Comparison of ENCODE assay signal across 8 cellular contexts in genomic region chr7:150420987-150421674, GRCh38. TPM values are rescaled to one million over a fixed set of nuclear protein-coding genes. Genes with fewer than 3 reads are reported as not detected.
DNase-seq lines count a peak whose midpoint lies in the region; ATAC-seq, FAIRE-seq and TF ChIP-seq lines count a peak whose summit lies in the region.

No MANE protein-coding gene starts in this region.

- peak; percentile 82 for TF ChIP-seq CTCF in AG09319 (IDR thresholded peaks at IDR 0.05; ENCODE audit: low read depth, low read length)
- peak; percentile 98 for TF ChIP-seq CTCF in VCaP (conservative IDR thresholded peaks at IDR 0.05)
- peak; percentile 93 for TF ChIP-seq CTCF in kidney (IDR thresholded peaks at IDR 0.05; ENCODE audit: borderline replicate concordance, extremely low read depth, insufficient read depth)

- H3K4me1 ChIP-seq in kidney (ENCODE audit: control insufficient read depth in 1 of 2, insufficient read depth in 1 of 2, low read depth in 1 of 2, low read length in 2 of 2): no peaks in the 10 kb centered on the region

- H3K9me3 ChIP-seq in kidney (ENCODE audit: control insufficient read depth in 1 of 2, low read length in 2 of 2): no peaks in the 10 kb centered on the region

- peak; percentile 84 for FAIRE-seq in kidney (lab: Jason Lieb, UNC)

- H3K36me3 ChIP-seq in kidney (ENCODE audit: control insufficient read depth in 1 of 2, insufficient read depth in 2 of 2, low read length in 2 of 2): no peaks in the 10 kb centered on the region

- H3K9ac ChIP-seq in kidney (ENCODE audit: low read length in 2 of 2): no peak overlapping the region

- peak; percentile 40 for DNase-seq in AG09319 (ENCODE audit: extremely low read depth, low read depth)
- DNase-seq in NCI-H2171 treated with DMSO at 0.1 percent for 48 hours (lab: John Stamatoyannopoulos, UW): peak; percentile 36
- peak; percentile 45 for DNase-seq in brain pericyte (ENCODE audit: low read depth, low spot score)
- peak; percentile 91 for DNase-seq in kidney
- DNase-seq in stimulated activated CD4-positive, alpha-beta T cell treated with anti-CD3 and anti-CD28 coated beads, Interleukin-1b, Interleukin-23, amount 100 ng/mL, for 4 hours (ENCODE audit: low read depth in 2 of 2): peak; percentile 75 to 88

- ATAC-seq in GM19023 (IDR thresholded peaks at IDR 0.05; ENCODE audit: unreplicated experiment) (peak; percentile 96), HG03139 (IDR thresholded peaks at IDR 0.05; ENCODE audit: unreplicated experiment) (peak; percentile 94)

- intact Hi-C loops in kidney (cut with DNase I): no loop called here

- no peak overlapping the region for H3K4me3 ChIP-seq in kidney (ENCODE audit: low read length in 2 of 2)

- H3K27ac ChIP-seq in VCaP (no peak overlapping the region), kidney (ENCODE audit: low read depth in 2 of 2, low read length in 2 of 2) (no peak overlapping the region)

RNA-seq across cellular contexts. Expression of gene GIMAP8, which starts 29.3 kb away (rescaled TPM):
- total RNA-seq in kidney: 24.3 TPM
- polyA plus RNA-seq in kidney (ENCODE audit: insufficient read depth, low read depth, low replicate concordance): 10.2 TPM

RNA-seq across cellular contexts. Expression of gene ZNF775, which starts 42.0 kb away (rescaled TPM):
- 3.7 TPM for total RNA-seq in kidney
- polyA plus RNA-seq in kidney (ENCODE audit: insufficient read depth, low read depth, low replicate concordance): 5.2 TPM

RNA-seq across cellular contexts. Expression of gene REPIN1, which starts 52.5 kb away (rescaled TPM):
- total RNA-seq in kidney: 95.8 TPM
- 53.7 TPM for polyA plus RNA-seq in kidney (ENCODE audit: insufficient read depth, low read depth, low replicate concordance)

Comparison
In these comparisons a context has a peak if more than half of its experiments do, and no peak if none do; other contexts are left out.
1. DNase-seq: peak in every context shown above with its lines; median percentile 91 in kidney; 82 in stimulated activated CD4-positive, alpha-beta T cell treated with anti-CD3 and anti-CD28 coated beads, Interleukin-1b, Interleukin-23, amount 100 ng/mL, for 4 hours; 45 in brain pericyte; 40 in AG09319; 36 in NCI-H2171 treated with DMSO at 0.1 percent for 48 hours.